ENCODE assay signal across 24 cellular contexts in the genomic region with DNA sequence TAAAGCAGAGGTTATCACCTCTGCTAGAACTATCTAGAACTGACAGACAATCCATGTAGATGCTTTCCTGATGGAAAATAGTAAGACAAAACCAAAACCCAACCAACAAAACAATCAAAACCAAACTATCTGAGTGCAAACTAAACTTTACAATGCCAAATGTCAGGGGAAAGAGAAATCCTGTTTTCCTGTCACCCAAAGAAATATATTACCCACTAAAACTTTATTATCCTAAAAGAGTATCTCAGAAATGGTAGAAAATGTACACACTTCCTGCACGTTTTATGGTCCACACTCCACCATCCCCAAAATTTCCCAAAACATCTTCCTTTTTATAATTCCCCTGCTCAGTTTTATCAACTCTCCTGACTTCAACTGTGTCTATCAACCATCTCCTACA. TPM values are rescaled to one million over a fixed set of nuclear protein-coding genes. Genes with fewer than 3 reads are reported as not detected.
DNase-seq lines count a peak whose midpoint lies in the region; ATAC-seq, FAIRE-seq and TF ChIP-seq lines count a peak whose summit lies in the region.
"Had no signal": no experiment of that assay in that cellular context is flagged by ENCODE, and none has a peak within 500 bp of the region (broad histone marks: within the 10 kb centered on the region; RNA-seq: fewer than 3 reads in every experiment).

No MANE protein-coding gene starts in this region.

- H3K9ac ChIP-seq in PC-3 (ENCODE audit: low read length) (no peak overlapping the region), skeletal muscle satellite cell (ENCODE audit: low read depth, low read length) (no peak overlapping the region)
- H3K9ac ChIP-seq: GM23248 had no signal

- H3K9me3 ChIP-seq in PC-3 (ENCODE audit: low read length) (no peaks in the 10 kb centered on the region), skeletal muscle satellite cell (replicated peaks; ENCODE audit: low read length) (no peaks in the 10 kb centered on the region)
- H3K9me3 ChIP-seq: A549 had no signal

- H4K20me1 ChIP-seq in PC-3 (ENCODE audit: low read length) = peaks cover 34% of the 10 kb centered on the region

- H3K36me3 ChIP-seq in PC-3 (ENCODE audit: low read depth, low read length) (peaks cover 12% of the 10 kb centered on the region), skeletal muscle satellite cell (ENCODE audit: insufficient read depth, low read length) (peaks cover 4% of the 10 kb centered on the region)

- FAIRE-seq in H54 (lab: Jason Lieb, UNC) = peak; percentile 58
- FAIRE-seq: A549, GM12892, HepG2 had no signal

- ATAC-seq in PC-3 (no peak), HG02642 (IDR thresholded peaks at IDR 0.05; ENCODE audit: poor library complexity, unreplicated experiment) (no peak), GM18502 (IDR thresholded peaks at IDR 0.05; ENCODE audit: poor library complexity, unreplicated experiment) (no peak)
- ATAC-seq: HepG2, Panc1, T-helper 17 cell had no signal

- no peak for DNase-seq in H54 (ENCODE audit: insufficient read length, low spot score)
- DNase-seq in PC-3 = no peak
- peak; percentile 12 for DNase-seq in left kidney (ENCODE audit: low read depth, low spot score)
- no peak for DNase-seq in activated CD4-positive, CD25-positive, alpha-beta regulatory T cell (lab: John Stamatoyannopoulos, UW)
- DNase-seq in posterior cingulate gyrus = no peak
- DNase-seq: CD8-positive, alpha-beta memory T cell; DMS79; EL; GF-D8; GM23248; H9; Kasumi-1; MV-4-11; NCI-H187 treated with DMSO at 0.1 percent for 48 hours; NCI-H524 treated with DMSO at 0.1 percent for 48 hours; T-helper 17 cell had no signal

- no peaks in the 10 kb centered on the region for H3F3A ChIP-seq in PC-3 (ENCODE audit: low read length, unreplicated experiment)

- BruUV-seq in PC-3 (replicated peaks; lab: Mats Ljungman, UMichigan) = no TSS peak

- H3K4me2 ChIP-seq in PC-3 (ENCODE audit: low read length) (peak overlapping the region; percentile 37), skeletal muscle satellite cell (ENCODE audit: low read length) (peak overlapping the region; percentile 18)
- H3K4me2 ChIP-seq: A549 had no signal

- H3K27me3 ChIP-seq in PC-3 (ENCODE audit: low read length) (no peaks in the 10 kb centered on the region), skeletal muscle satellite cell (ENCODE audit: control insufficient read depth, insufficient read depth, low read length) (no peaks in the 10 kb centered on the region)

- H3K4me1 ChIP-seq in PC-3 (ENCODE audit: insufficient read depth, low read length) (peaks cover 38% of the 10 kb centered on the region), skeletal muscle satellite cell (ENCODE audit: control insufficient read depth, insufficient read depth, low read length) (peaks cover 27% of the 10 kb centered on the region)

- TF ChIP-seq POLR2A in H54 (IDR thresholded peaks at IDR 0.05; ENCODE audit: low read depth, low read length) = no peak

- CTCF ChIA-PET in PC-3 (lab: Charles Lee) = no interaction called here

- H3K4me3 ChIP-seq in PC-3 (ENCODE audit: low read length) = no peak overlapping the region
- H3K4me3 ChIP-seq in skeletal muscle satellite cell (ENCODE audit: low read length) = no peak overlapping the region
- H3K4me3 ChIP-seq: A549, GM23248 had no signal

- H3K9me2 ChIP-seq in PC-3 (replicated peaks; ENCODE audit: low read length) = no peaks in the 10 kb centered on the region

- POLR2A ChIA-PET in PC-3 (lab: Charles Lee; ENCODE audit: unreplicated experiment) = no interaction called here

- intact Hi-C loops in PC-3 (cut with micrococcal nuclease) = no loop called here
- intact Hi-C loops in posterior cingulate gyrus (cut with DNase I) = no loop called here

- no peak overlapping the region for H2AFZ ChIP-seq in PC-3 (ENCODE audit: low read length)
- H2AFZ ChIP-seq: GM23248 had no signal

- H3K27ac ChIP-seq in PC-3 (ENCODE audit: low read length) = no peak overlapping the region
- H3K27ac ChIP-seq: A549, C4-2B, GM23248 had no signal

- no peak for TF ChIP-seq CTCF in PC-3 (conservative IDR thresholded peaks at IDR 0.05; ENCODE audit: low read depth, low read length)

- peaks cover 97% of the 10 kb centered on the region for H3K79me2 ChIP-seq in PC-3 (ENCODE audit: low read length)

RNA-seq across cellular contexts. Expression of a gene that starts 29.9 kb away (rescaled TPM):
- total RNA-seq in PC-3 (2014; rRNA removed) = 82.2 and 117 TPM in 2 replicates
- 73.6 and 75.3 TPM in 2 replicates for total RNA-seq in skeletal muscle satellite cell (2012; rRNA removed)
